8 cellular contexts compared by ENCODE assay signal in the genomic region with DNA sequence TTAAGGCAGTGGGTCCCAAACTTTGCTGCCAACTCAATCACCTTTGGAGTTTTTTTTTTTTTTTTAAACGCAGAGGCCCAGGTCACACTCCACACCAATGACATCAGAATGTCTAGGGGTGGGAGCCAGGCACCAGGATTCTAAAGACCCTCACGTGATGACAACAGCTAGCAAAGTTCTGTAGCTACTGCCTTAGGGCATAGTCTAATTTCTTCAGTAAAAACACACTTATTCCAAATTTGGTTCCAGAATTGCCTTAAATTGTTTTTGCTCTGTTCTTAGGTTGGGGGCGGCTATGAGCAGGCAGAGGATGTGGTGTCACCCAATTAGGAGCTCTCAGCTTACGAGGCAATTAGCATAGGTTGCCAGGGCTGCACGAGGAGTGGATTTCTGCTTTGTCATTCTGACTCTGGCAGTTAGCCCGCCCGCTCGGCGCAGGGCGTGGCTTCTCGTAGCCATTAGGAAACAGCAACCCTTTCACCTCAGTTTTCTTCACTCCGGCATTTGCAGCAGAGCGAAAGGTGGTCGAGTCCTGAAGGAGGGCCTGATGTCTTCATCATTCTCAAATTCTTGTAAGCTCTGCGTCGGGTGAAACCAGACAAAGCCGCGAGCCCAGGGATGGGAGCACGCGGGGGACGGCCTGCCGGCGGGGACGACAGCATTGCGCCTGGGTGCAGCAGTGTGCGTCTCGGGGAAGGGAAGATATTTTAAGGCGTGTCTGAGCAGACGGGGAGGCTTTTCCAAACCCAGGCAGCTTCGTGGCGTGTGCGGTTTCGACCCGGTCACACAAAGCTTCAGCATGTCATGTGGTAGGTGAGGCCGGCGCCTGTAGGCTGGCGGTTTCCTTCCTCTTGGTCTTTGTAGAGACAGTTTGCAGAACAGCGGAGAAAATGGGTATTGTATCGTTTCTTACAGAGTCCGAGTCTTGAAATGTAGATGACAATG. TPM values are rescaled to one million over a fixed set of nuclear protein-coding genes. Genes with fewer than 3 reads are reported as not detected.
A peak's percentile ranks its signal among the peaks of the same experiment; 100 is the strongest.
DNase-seq lines count a peak whose midpoint lies in the region; ATAC-seq, FAIRE-seq and TF ChIP-seq lines count a peak whose summit lies in the region.

No MANE protein-coding gene starts in this region.

- DNase-seq in HAP-1 (ENCODE audit: low spot score in 2 of 2) (peak; percentile 94 to 98), MG63 (peak; percentile 94), SIG-M5 (lab: John Stamatoyannopoulos, UW) (peak; percentile 87), foreskin keratinocyte (peak; percentile 95 to 97), neural crest cell (ENCODE audit: low read depth, low spot score) (peak; percentile 79)
- DNase-seq in activated gamma-delta T cell treated with anti-CD3 and anti-CD28 coated beads, Interleukin-2, amount 50 U/mL, for 16 hours (ENCODE audit: low read depth) = peak; percentile 82

- peaks cover under 1% of the 10 kb centered on the region for H3K36me3 Mint-ChIP-seq in neural crest cell (ENCODE audit: low read depth)

- H3K9me3 ChIP-seq in HAP-1 (no peaks in the 10 kb centered on the region), MG63 (no peaks in the 10 kb centered on the region), stomach smooth muscle (ENCODE audit: control insufficient read depth in 2 of 2, low read length in 2 of 2) (no peaks in the 10 kb centered on the region)

- H3K27ac ChIP-seq in foreskin keratinocyte = peak overlapping the region; percentile 91
- peak overlapping the region; percentile 92 for H3K27ac ChIP-seq in stomach smooth muscle (ENCODE audit: low read length)

- peak overlapping the region; percentile 80 for H3K4me3 ChIP-seq in HAP-1
- peak overlapping the region; percentile 94 for H3K4me3 ChIP-seq in MG63
- peak overlapping the region; percentile 69 to 94 for H3K4me3 ChIP-seq in stomach smooth muscle (ENCODE audit: low read length in 2 of 2)

- H3K9me3 Mint-ChIP-seq in neural crest cell = no peaks in the 10 kb centered on the region

- H3K4me1 ChIP-seq in HAP-1 (peaks cover 23% of the 10 kb centered on the region), foreskin keratinocyte (peaks cover 17% of the 10 kb centered on the region), stomach smooth muscle (ENCODE audit: control insufficient read depth, insufficient read depth, low read length) (peaks cover 32% of the 10 kb centered on the region)

- H3K36me3 ChIP-seq in HAP-1 (replicated peaks) (peaks cover 14% of the 10 kb centered on the region), MG63 (peaks cover 47% of the 10 kb centered on the region), stomach smooth muscle (ENCODE audit: control insufficient read depth in 2 of 2, insufficient read depth in 2 of 2, low read length in 2 of 2) (peaks cover under 1 to 3% of the 10 kb centered on the region in 2 donors)

- H3K27me3 ChIP-seq in HAP-1 (ENCODE audit: low read depth) = no peaks in the 10 kb centered on the region
- no peaks in the 10 kb centered on the region for H3K27me3 ChIP-seq in MG63
- no peaks in the 10 kb centered on the region for H3K27me3 ChIP-seq in foreskin keratinocyte
- no peaks in the 10 kb centered on the region for H3K27me3 ChIP-seq in stomach smooth muscle (ENCODE audit: control insufficient read depth in 1 of 2, insufficient read depth in 2 of 2, low read length in 2 of 2)

- peak overlapping the region; percentile 93 to 96 for H3K9ac ChIP-seq in stomach smooth muscle (ENCODE audit: low read length in 2 of 2)

- peak; percentile 98 for FAIRE-seq in G401.6 (lab: Jason Lieb, UNC)

- peak overlapping the region; percentile 98 for H3K4me3 Mint-ChIP-seq in neural crest cell

- peak; percentile 76 for ATAC-seq in foreskin keratinocyte

- in situ Hi-C loops in HAP-1 (cut with MboI; ENCODE audit: low sequenced_read_pairs) = no loop called here

- H3K27ac Mint-ChIP-seq in neural crest cell (ENCODE audit: unreplicated experiment) = peak overlapping the region; percentile 100

- H3K4me1 Mint-ChIP-seq in neural crest cell = peaks cover 43% of the 10 kb centered on the region

- H3K27me3 Mint-ChIP-seq in neural crest cell (ENCODE audit: low read depth) = no peaks in the 10 kb centered on the region

- TF ChIP-seq CTCF in foreskin keratinocyte (conservative IDR thresholded peaks at IDR 0.05) (no peak), neural crest cell (conservative IDR thresholded peaks at IDR 0.05) (peak; percentile 11)

RNA-seq across cellular contexts. Expression of gene EID3, which starts 16.7 kb away (rescaled TPM):
- total RNA-seq in MG63 (2014; rRNA removed; shearing (Covaris generic); ENCODE audit: low replicate concordance) = 6.0 and 6.8 TPM in 2 replicates
- 2.1 TPM in 2 replicates for total RNA-seq in foreskin keratinocyte
- polyA plus RNA-seq in foreskin keratinocyte = 0.24 and 0.70 TPM in 2 replicates
- total RNA-seq in neural crest cell = 1.8 and 3.0 TPM in 2 replicates

Comparison
In these comparisons a context has a peak if more than half of its experiments do, and no peak if none do; other contexts are left out.
1. Peak in every context shown above with its lines: DNase-seq, ATAC-seq, H3K4me3 ChIP-seq and H3K27ac ChIP-seq.